In the genomic region with DNA sequence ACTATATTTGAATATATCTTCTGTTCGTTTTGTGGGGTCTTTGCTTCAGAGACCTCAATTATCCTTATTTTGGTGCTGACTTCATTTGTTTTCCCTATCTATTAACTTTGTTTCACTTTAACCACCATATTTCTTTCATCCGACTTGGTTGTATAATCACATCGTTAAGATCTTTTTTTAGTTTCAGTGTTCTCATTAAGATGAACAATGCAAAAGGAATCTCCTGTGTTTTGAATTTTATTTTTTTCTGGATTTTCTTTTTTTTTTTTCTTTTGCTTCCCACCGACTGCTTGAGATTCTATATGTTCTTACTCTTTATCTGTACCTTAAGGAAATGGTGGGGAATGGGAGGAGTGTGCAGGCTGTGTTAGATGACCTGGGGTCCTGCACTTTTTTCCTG, we compare ENCODE assay signal across 26 cellular contexts. TPM values are rescaled to one million over a fixed set of nuclear protein-coding genes. Genes with fewer than 3 reads are reported as not detected.
DNase-seq lines count a peak whose midpoint lies in the region; ATAC-seq and TF ChIP-seq lines count a peak whose summit lies in the region.
"Had no signal": no experiment of that assay in that cellular context is flagged by ENCODE, and none has a peak within 500 bp of the region (broad histone marks: within the 10 kb centered on the region; RNA-seq: fewer than 3 reads in every experiment).

No MANE protein-coding gene starts in this region.

- TF ChIP-seq CTCF in coronary artery (IDR thresholded peaks at IDR 0.05): no peak
- no peak for TF ChIP-seq CTCF in MM.1S (IDR thresholded peaks at IDR 0.05; ENCODE audit: low read length)

- no peaks in the 10 kb centered on the region for H3K9me2 ChIP-seq in MM.1S (replicated peaks; ENCODE audit: insufficient read depth, low read length)

- H3K4me1 ChIP-seq in muscle layer of duodenum (ENCODE audit: control insufficient read depth in 1 of 2, insufficient read depth in 2 of 2, low read length in 2 of 2) (no peaks in the 10 kb centered on the region), MM.1S (ENCODE audit: low read length) (no peaks in the 10 kb centered on the region)
- H3K4me1 ChIP-seq: body of pancreas, suprapubic skin had no signal

- peaks cover 0 to 2% of the 10 kb centered on the region in 2 donors for H3K9me3 ChIP-seq in muscle layer of duodenum (ENCODE audit: control insufficient read depth in 1 of 2, low read length in 2 of 2)
- H3K9me3 ChIP-seq in MM.1S (replicated peaks; ENCODE audit: insufficient read depth, low read length): no peaks in the 10 kb centered on the region
- H3K9me3 ChIP-seq: body of pancreas, esophagus muscularis mucosa, suprapubic skin had no signal

- H3K4me3 ChIP-seq in muscle layer of duodenum (ENCODE audit: low read depth in 1 of 2, low read length in 2 of 2) (no peak overlapping the region), coronary artery (no peak overlapping the region), MM.1S (ENCODE audit: low read length) (no peak overlapping the region)
- H3K4me3 ChIP-seq: body of pancreas, lung, skin epidermis, suprapubic skin had no signal

- DNase-seq in HCEC 1CT (peak; percentile 28), dedifferentiated amniotic fluid mesenchymal stem cell (ENCODE audit: extremely low spot score) (peak; percentile 20), coronary artery (ENCODE audit: low spot score) (no peak), MM.1S (no peak), left lobe of liver (ENCODE audit: low spot score) (no peak), activated gamma-delta T cell (lab: John Stamatoyannopoulos, UW) (no peak)
- DNase-seq: activated CD4-positive, alpha-beta memory T cell treated with anti-CD3 and anti-CD28 coated beads, Interleukin-2, amount 10 ng/mL, durations not matched to agents 7 days and 5 days; activated CD4-positive, CD25-positive, alpha-beta regulatory T cell treated with anti-CD3 and anti-CD28 coated beads, Interleukin-2, amount 50 U/mL, for 72 hours; activated effector memory CD4-positive, alpha-beta T cell treated with Interleukin-2 at 50 U/mL for 16 hours; body of pancreas; CD8-positive, alpha-beta memory T cell; effector memory CD4-positive, alpha-beta T cell; glutamatergic neuron; Karpas-422; kidney; NCI-H187; NCI-H524 treated with DMSO at 0.1 percent for 48 hours; SHP77; SW 1271 had no signal

- H3F3A ChIP-seq in MM.1S (ENCODE audit: insufficient read depth, low read length): no peaks in the 10 kb centered on the region

- H3K36me3 ChIP-seq in muscle layer of duodenum (ENCODE audit: control insufficient read depth in 1 of 2, insufficient read depth in 2 of 2, low read length in 2 of 2): no peaks in the 10 kb centered on the region
- no peaks in the 10 kb centered on the region for H3K36me3 ChIP-seq in MM.1S (replicated peaks; ENCODE audit: insufficient read depth, low read length)
- H3K36me3 ChIP-seq: esophagus muscularis mucosa, suprapubic skin had no signal

- no peak overlapping the region for H3K9ac ChIP-seq in MM.1S (ENCODE audit: low read length)

- H3K27ac ChIP-seq in muscle layer of duodenum (ENCODE audit: low read length) (peak overlapping the region; percentile 20), coronary artery (no peak overlapping the region), MM.1S (ENCODE audit: low read length) (no peak overlapping the region)
- H3K27ac ChIP-seq: body of pancreas, esophagus muscularis mucosa, suprapubic skin had no signal

- no peak for ATAC-seq in left lobe of liver
- ATAC-seq: body of pancreas; stimulated activated effector memory CD8-positive, alpha-beta T cell treated with anti-CD3 and anti-CD28 coated beads, Interleukin-12 subunit alpha, Interleukin-12 subunit beta, amount 100 ng/mL, for 72 hours had no signal

- no peaks in the 10 kb centered on the region for H3K27me3 ChIP-seq in muscle layer of duodenum (ENCODE audit: low read depth, low read length)
- no peaks in the 10 kb centered on the region for H3K27me3 ChIP-seq in MM.1S (replicated peaks; ENCODE audit: insufficient read depth, low read length)
- H3K27me3 ChIP-seq: body of pancreas, esophagus muscularis mucosa, suprapubic skin had no signal

- H2AFZ ChIP-seq in MM.1S (ENCODE audit: low read length): no peak overlapping the region

- H4K20me1 ChIP-seq in MM.1S (ENCODE audit: insufficient read depth, low read length): no peaks in the 10 kb centered on the region

- H3K4me2 ChIP-seq in MM.1S (ENCODE audit: low read depth, low read length): no peak overlapping the region

- H3K79me2 ChIP-seq in MM.1S (ENCODE audit: low read length): no peaks in the 10 kb centered on the region

RNA-seq across cellular contexts. Expression of a gene that starts 43.4 kb away (rescaled TPM):
- 0.93 TPM for total RNA-seq in left lobe of liver
- total RNA-seq: activated CD4-positive, alpha-beta memory T cell treated with anti-CD3 and anti-CD28 coated beads, Interleukin-2, amount 10 ng/mL, durations not matched to agents 7 days and 5 days; CD8-positive, alpha-beta memory T cell; G401 had no signal

Comparison
In these comparisons a context has a peak if more than half of its experiments do, and no peak if none do; other contexts are left out.
1. DNase-seq: peak in HCEC 1CT (single experiment) and dedifferentiated amniotic fluid mesenchymal stem cell (single experiment); none in coronary artery (single experiment), MM.1S (single experiment), left lobe of liver (single experiment) and activated gamma-delta T cell (single experiment).